In the genomic region with DNA sequence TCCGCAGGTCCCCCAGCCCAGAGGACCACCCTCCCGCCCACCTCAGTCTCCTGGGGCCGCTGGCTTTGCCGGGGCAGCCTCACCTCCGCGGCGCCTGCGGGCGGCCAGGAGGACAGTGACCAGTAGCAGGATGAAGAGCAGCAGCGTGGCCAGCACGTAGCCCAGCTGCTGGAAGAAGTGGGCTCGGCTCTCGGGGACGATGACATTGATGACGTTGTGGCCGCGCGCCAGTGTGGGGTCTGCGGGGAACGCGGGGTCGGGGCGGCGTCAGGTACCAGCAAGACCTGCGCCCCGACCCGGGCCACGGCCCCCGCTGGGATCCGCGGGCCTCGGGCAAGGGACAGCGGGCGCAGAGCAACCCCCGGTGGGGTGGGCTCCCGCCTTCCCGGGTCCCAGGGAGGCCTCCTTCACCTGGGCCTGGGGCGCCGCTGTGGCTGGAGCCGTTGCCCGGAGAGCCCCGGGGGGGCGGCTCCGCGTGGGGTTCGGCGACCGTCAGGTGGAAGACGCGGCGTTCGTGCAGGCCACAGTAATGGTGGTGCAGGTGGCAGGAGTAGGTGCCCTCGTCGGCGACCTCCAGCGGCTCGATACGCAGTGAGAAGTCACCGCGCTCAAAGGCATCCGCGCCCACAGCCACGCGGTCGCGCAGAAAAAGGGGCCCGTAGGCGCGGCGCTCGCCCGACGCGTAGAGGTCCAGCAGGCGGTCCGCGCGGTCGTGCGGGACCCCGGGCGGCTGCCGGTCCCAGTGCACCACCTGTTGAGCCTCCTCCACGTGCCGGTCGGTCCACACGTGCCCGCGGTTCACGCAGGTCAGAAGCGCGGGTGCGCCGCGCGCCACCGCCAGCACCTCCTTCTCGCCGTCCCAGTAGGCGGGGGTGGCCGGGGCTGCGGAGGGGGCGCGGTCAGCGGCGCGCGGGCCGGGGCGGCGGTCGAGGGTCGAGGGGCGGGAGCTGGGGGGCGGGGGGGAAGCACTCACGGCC, we compare ENCODE assay signal across 1 cellular context.
TF ChIP-seq lines count a peak whose summit lies in the region.

No MANE protein-coding gene starts in this region.

TF ChIP-seq in HCT116, 20 proteins besides CTCF, POLR2A, EP300 and RAD21:
- TF ChIP-seq EGR1 (IDR thresholded peaks at IDR 0.05; ENCODE audit: low read depth), result no peak
- TF ChIP-seq POLR2AphosphoS5 (IDR thresholded peaks at IDR 0.05; ENCODE audit: low read depth, low read length), result no peak
- TF ChIP-seq JUND (IDR thresholded peaks at IDR 0.05), result no peak
- TF ChIP-seq ZNF274 (IDR thresholded peaks at IDR 0.05; ENCODE audit: low read depth, low read length), result no peak
- TF ChIP-seq SP1 (IDR thresholded peaks at IDR 0.05; ENCODE audit: low read depth), result no peak
- TF ChIP-seq, protein P1, sequence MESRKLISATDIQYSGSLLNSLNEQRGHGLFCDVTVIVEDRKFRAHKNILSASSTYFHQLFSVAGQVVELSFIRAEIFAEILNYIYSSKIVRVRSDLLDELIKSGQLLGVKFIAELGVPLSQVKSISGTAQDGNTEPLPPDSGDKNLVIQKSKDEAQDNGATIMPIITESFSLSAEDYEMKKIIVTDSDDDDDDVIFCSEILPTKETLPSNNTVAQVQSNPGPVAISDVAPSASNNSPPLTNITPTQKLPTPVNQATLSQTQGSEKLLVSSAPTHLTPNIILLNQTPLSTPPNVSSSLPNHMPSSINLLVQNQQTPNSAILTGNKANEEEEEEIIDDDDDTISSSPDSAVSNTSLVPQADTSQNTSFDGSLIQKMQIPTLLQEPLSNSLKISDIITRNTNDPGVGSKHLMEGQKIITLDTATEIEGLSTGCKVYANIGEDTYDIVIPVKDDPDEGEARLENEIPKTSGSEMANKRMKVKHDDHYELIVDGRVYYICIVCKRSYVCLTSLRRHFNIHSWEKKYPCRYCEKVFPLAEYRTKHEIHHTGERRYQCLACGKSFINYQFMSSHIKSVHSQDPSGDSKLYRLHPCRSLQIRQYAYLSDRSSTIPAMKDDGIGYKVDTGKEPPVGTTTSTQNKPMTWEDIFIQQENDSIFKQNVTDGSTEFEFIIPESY (IDR thresholded peaks at IDR 0.05; ENCODE audit: extremely low read depth, insufficient replicate concordance, low read length), result no peak
- TF ChIP-seq REST (IDR thresholded peaks at IDR 0.05; ENCODE audit: low read depth), result no peak
- no peak for TF ChIP-seq FOSL1 (IDR thresholded peaks at IDR 0.05; ENCODE audit: low read depth)
- TF ChIP-seq, protein P2, sequence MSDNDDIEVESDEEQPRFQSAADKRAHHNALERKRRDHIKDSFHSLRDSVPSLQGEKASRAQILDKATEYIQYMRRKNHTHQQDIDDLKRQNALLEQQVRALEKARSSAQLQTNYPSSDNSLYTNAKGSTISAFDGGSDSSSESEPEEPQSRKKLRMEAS (IDR thresholded peaks at IDR 0.05), result no peak
- TF ChIP-seq CBX3 (IDR thresholded peaks at IDR 0.05; ENCODE audit: low read depth), result no peak
- no peak for TF ChIP-seq SRF (IDR thresholded peaks at IDR 0.05; ENCODE audit: low read depth)
- TF ChIP-seq SIN3A (IDR thresholded peaks at IDR 0.05; ENCODE audit: low read depth), result no peak
- TF ChIP-seq, protein P3, sequence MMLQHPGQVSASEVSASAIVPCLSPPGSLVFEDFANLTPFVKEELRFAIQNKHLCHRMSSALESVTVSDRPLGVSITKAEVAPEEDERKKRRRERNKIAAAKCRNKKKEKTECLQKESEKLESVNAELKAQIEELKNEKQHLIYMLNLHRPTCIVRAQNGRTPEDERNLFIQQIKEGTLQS (IDR thresholded peaks at IDR 0.05), result no peak
- no peak for TF ChIP-seq ZFX (IDR thresholded peaks at IDR 0.05)
- TF ChIP-seq EZH2 (IDR thresholded peaks at IDR 0.05), result no peak
- no peak for TF ChIP-seq EZH2phosphoT487 (IDR thresholded peaks at IDR 0.05; ENCODE audit: borderline replicate concordance)
- TF ChIP-seq CEBPB (IDR thresholded peaks at IDR 0.05; ENCODE audit: low read depth), result no peak
- no peak for TF ChIP-seq ELF1 (IDR thresholded peaks at IDR 0.05; ENCODE audit: borderline replicate concordance, low read depth)
- no peak for TF ChIP-seq TCF7L2 (IDR thresholded peaks at IDR 0.05; ENCODE audit: borderline replicate concordance, extremely low read depth, insufficient read depth, insufficient read length)
